1 cellular context compared by ENCODE assay signal in genomic region chr22:28894793-28895192, GRCh38.
TF ChIP-seq lines count a peak whose summit lies in the region.

No MANE protein-coding gene starts in this region.

TF ChIP-seq in SK-N-SH, 30 proteins besides CTCF, POLR2A, EP300 and RAD21 (continued from another document):
- no peak for TF ChIP-seq USF1 (IDR thresholded peaks at IDR 0.05; ENCODE audit: borderline replicate concordance, low read depth)
